8 cellular contexts compared by ENCODE assay signal in genomic region chr10:92590623-92591549, GRCh38. TPM values are rescaled to one million over a fixed set of nuclear protein-coding genes. Genes with fewer than 3 reads are reported as not detected.
DNase-seq lines count a peak whose midpoint lies in the region; ATAC-seq and TF ChIP-seq lines count a peak whose summit lies in the region.

No MANE protein-coding gene starts in this region.

- H3K4ac ChIP-seq in mesenchymal stem cell (ENCODE audit: low read depth in 1 of 2, low read length in 2 of 2) = no peak overlapping the region

- peak overlapping the region; percentile 57 for H4K8ac ChIP-seq in mesenchymal stem cell (ENCODE audit: low read length)

- no peak overlapping the region for H2BK5ac ChIP-seq in mesenchymal stem cell (ENCODE audit: low read depth, low read length, poor library complexity, severe bottlenecking)

- H3K79me2 ChIP-seq in SK-N-SH (ENCODE audit: insufficient read depth) = peaks cover 29% of the 10 kb centered on the region

- TF ChIP-seq RAD21 in SK-N-SH (IDR thresholded peaks at IDR 0.05; ENCODE audit: low read length) = peak; percentile 38

- H3K4me2 ChIP-seq in SK-N-SH (peak overlapping the region; percentile 85), mesenchymal stem cell (ENCODE audit: low read length, poor library complexity, severe bottlenecking) (peak overlapping the region; percentile 66)

- TF ChIP-seq POLR2A in upper lobe of left lung (IDR thresholded peaks at IDR 0.05) = no peak

- H3K9me3 ChIP-seq in SK-N-SH (no peaks in the 10 kb centered on the region), ectodermal cell (ENCODE audit: control insufficient read depth, low read length) (no peaks in the 10 kb centered on the region), mesenchymal stem cell (ENCODE audit: control insufficient read depth, low read length) (no peaks in the 10 kb centered on the region), upper lobe of left lung (no peaks in the 10 kb centered on the region)

- no peak overlapping the region for H3K23ac ChIP-seq in mesenchymal stem cell (ENCODE audit: low read length in 2 of 2)

- H2BK12ac ChIP-seq in mesenchymal stem cell (ENCODE audit: low read length in 2 of 2) = no peak overlapping the region

- no peak overlapping the region for H2BK120ac ChIP-seq in mesenchymal stem cell (ENCODE audit: low read depth, low read length)

- H3K4me3 ChIP-seq in SK-N-SH (ENCODE audit: low read depth in 2 of 2, low read length in 1 of 2) (peak overlapping the region; percentile 75 to 87; a peak in 3 of 4 replicates), ectodermal cell (ENCODE audit: insufficient read depth, low read depth, low read length) (peak overlapping the region; percentile 43), mesenchymal stem cell (ENCODE audit: insufficient read depth in 1 of 2, low read depth in 1 of 2, low read length in 2 of 2) (peak overlapping the region in 1 of 2 experiments; percentile 94), upper lobe of left lung (peak overlapping the region in 3 of 4 donors; percentile 77 to 95 (median 83))

- H3K4me1 ChIP-seq in SK-N-SH (ENCODE audit: control insufficient read depth in 1 of 2, insufficient read depth in 2 of 2, low read depth in 1 of 2, low read length in 1 of 2) (peaks cover 0 to 7% of the 10 kb centered on the region in 2 experiments; a peak in 3 of 4 replicates), ectodermal cell (ENCODE audit: control insufficient read depth, insufficient read depth, low read length) (peaks cover 10% of the 10 kb centered on the region), mesenchymal stem cell (ENCODE audit: control insufficient read depth, insufficient read depth, low read depth, low read length) (peaks cover 3% of the 10 kb centered on the region), upper lobe of left lung (peaks cover 13 to 26% (median 19%) of the 10 kb centered on the region in 4 donors)

- no peaks in the 10 kb centered on the region for H4K20me1 ChIP-seq in SK-N-SH (ENCODE audit: insufficient read depth)

- POLR2A ChIA-PET in SK-N-SH (lab: Yijun Ruan, JAX) = interaction anchor here (0.7 to 1.4 kb wide), 6 partner anchors 17 to 667 kb away, joined by 3 to 7 read pairs (median 4); partner anchors contain the start of genes BTAF1, EXOC6 and IDE

- TF ChIP-seq CTCF in SK-N-SH (IDR thresholded peaks at IDR 0.05) = peak; percentile 47
- TF ChIP-seq CTCF in upper lobe of left lung (IDR thresholded peaks at IDR 0.05) = no peak

- TF ChIP-seq EP300 in SK-N-SH (IDR thresholded peaks at IDR 0.05; ENCODE audit: borderline replicate concordance in 1 of 2, low read depth in 1 of 2, low read length in 1 of 2) (no peak; a peak in 1 of 4 replicates), upper lobe of left lung (IDR thresholded peaks at IDR 0.05) (no peak)

- H3F3A ChIP-seq in SK-N-SH (replicated peaks; ENCODE audit: insufficient read depth) = peaks cover 16% of the 10 kb centered on the region

- no peaks in the 10 kb centered on the region for H3K36me3 ChIP-seq in SK-N-SH (replicated peaks in 1 of 2; ENCODE audit: control insufficient read depth in 1 of 2, insufficient read depth in 2 of 2, low read length in 1 of 2)
- H3K36me3 ChIP-seq in ectodermal cell (ENCODE audit: control insufficient read depth, insufficient read depth, low read length) = no peaks in the 10 kb centered on the region
- no peaks in the 10 kb centered on the region for H3K36me3 ChIP-seq in mesenchymal stem cell (ENCODE audit: control insufficient read depth in 1 of 2, insufficient read depth in 2 of 2, low read depth in 1 of 2, low read length in 2 of 2)
- no peaks in the 10 kb centered on the region for H3K36me3 ChIP-seq in upper lobe of left lung

- 50% methylated on average over 19 of the region's 19 CpGs for WGBS in SK-N-SH (ENCODE audit: low lambda C conversion rate)
- WGBS in ectodermal cell, 2 experiments = 49 to 50% methylated on average over 19 of the region's 19 CpGs
- 38% methylated on average over 18 of the region's 19 CpGs for WGBS in mesenchymal stem cell
- WGBS in upper lobe of left lung, 2 donors = 42 to 54% methylated on average over 19 of the region's 19 CpGs

- H2AFZ ChIP-seq in SK-N-SH (ENCODE audit: low read depth) = peak overlapping the region; percentile 97
- no peak overlapping the region for H2AFZ ChIP-seq in mesenchymal stem cell (ENCODE audit: low read depth, low read length)

- H2AK5ac ChIP-seq in mesenchymal stem cell (ENCODE audit: low read length, severe bottlenecking) = no peak overlapping the region

- H3K27me3 ChIP-seq in SK-N-SH (ENCODE audit: insufficient read depth) (no peaks in the 10 kb centered on the region), ectodermal cell (ENCODE audit: control insufficient read depth, insufficient read depth, low read length, poor library complexity, severe bottlenecking) (no peaks in the 10 kb centered on the region), mesenchymal stem cell (ENCODE audit: control insufficient read depth in 1 of 2, insufficient read depth in 1 of 2, low read length in 2 of 2) (no peaks in the 10 kb centered on the region), upper lobe of left lung (no peaks in the 10 kb centered on the region)

- H3K9me2 ChIP-seq in SK-N-SH = no peaks in the 10 kb centered on the region

- H3K14ac ChIP-seq in mesenchymal stem cell (ENCODE audit: low read length in 2 of 2) = no peak overlapping the region

- H3K9ac ChIP-seq in SK-N-SH (peak overlapping the region; percentile 82), mesenchymal stem cell (ENCODE audit: low read length) (peak overlapping the region; percentile 93)

- peak; percentile 9 for ATAC-seq in GM19438 (IDR thresholded peaks at IDR 0.05; ENCODE audit: low read depth, unreplicated experiment)
- ATAC-seq in upper lobe of left lung (ENCODE audit: low FRiP score in 2 of 2) = peak in 1 of 2 donors; percentile 20

- no peak overlapping the region for H4K91ac ChIP-seq in mesenchymal stem cell (ENCODE audit: low read length)

- CTCF ChIA-PET in SK-N-SH (lab: Yijun Ruan, JAX) = interaction anchor here (0.6 to 2.4 kb wide), 9 partner anchors 14 to 866 kb away, joined by 3 to 28 read pairs (median 3); partner anchors contain the start of genes HHEX and IDE

- peak overlapping the region in 1 of 2 experiments; percentile 3 for H3K18ac ChIP-seq in mesenchymal stem cell (ENCODE audit: low read depth in 1 of 2, low read length in 2 of 2)

- no peak overlapping the region for H2BK15ac ChIP-seq in mesenchymal stem cell (ENCODE audit: low read depth, poor library complexity, severe bottlenecking)

- H3K27ac ChIP-seq in SK-N-SH (ENCODE audit: low read depth in 2 of 2, low read length in 1 of 2) (peak overlapping the region; percentile 86 to 88), ectodermal cell (ENCODE audit: insufficient read depth, low read depth, low read length, poor library complexity, severe bottlenecking) (peak overlapping the region; percentile 72), mesenchymal stem cell (ENCODE audit: low read length, poor library complexity, severe bottlenecking) (peak overlapping the region; percentile 73), upper lobe of left lung (peak overlapping the region; percentile 90 to 95 (median 92))

- DNase-seq in Daoy (ENCODE audit: low read depth) (peak; percentile 17), HUDEP-2 (lab: John Stamatoyannopoulos, UW; ENCODE audit: unreplicated experiment in 76 of 76) (peak in 65 of 76 experiments; percentile 7 to 71 (median 44)), SK-N-SH (peak; percentile 59), mesenchymal stem cell (peak; percentile 82), upper lobe of left lung (peak in 1 of 2 donors; percentile 23), NCI-H2081 treated with DMSO at 0.1 percent for 48 hours (lab: John Stamatoyannopoulos, UW) (no peak)

- H3K79me1 ChIP-seq in mesenchymal stem cell (replicated peaks; ENCODE audit: low read length, poor library complexity, severe bottlenecking) = peaks cover 3% of the 10 kb centered on the region

TF ChIP-seq in SK-N-SH, 30 proteins besides CTCF, POLR2A, EP300 and RAD21:
- TF ChIP-seq GATA2 (CRISPR knock-in tag; IDR thresholded peaks at IDR 0.05) (no peak), SMC3 (IDR thresholded peaks at IDR 0.05; ENCODE audit: low read depth, low read length) (peak; percentile 20; the same call in 1 of the 2 replicates)

RNA-seq across cellular contexts. Expression of gene KIF11, which starts 2.0 kb away (rescaled TPM):
- total RNA-seq in Daoy (2014; rRNA removed; shearing (Covaris generic)) = 53.8 and 63.8 TPM in 2 replicates
- polyA plus RNA-seq in SK-N-SH (2012; rRNA removed) = 3.8 and 4.0 TPM in 2 replicates
- polyA plus RNA-seq in SK-N-SH (2012; cell fraction: cytosol; rRNA removed) = 7.0 and 7.9 TPM in 2 replicates
- polyA plus RNA-seq in SK-N-SH (2012; cell fraction: nucleus; rRNA removed) = 1.8 and 3.7 TPM in 2 replicates
- polyA plus RNA-seq in ectodermal cell (2013, experiment 1 of 4) = 61.4 TPM
- 63.4 TPM for polyA plus RNA-seq in ectodermal cell (2013, experiment 2 of 4)
- polyA plus RNA-seq in ectodermal cell (2013, experiment 3 of 4) = 56.2 TPM
- polyA plus RNA-seq in ectodermal cell (2013, experiment 4 of 4) = 55.2 TPM
- polyA plus RNA-seq in mesenchymal stem cell (2013, experiment 1 of 2) = 4.4 TPM
- polyA plus RNA-seq in mesenchymal stem cell (2013, experiment 2 of 2) = 4.7 TPM
- 1 to 10 TPM in 4 of 6 donors, under 1 TPM in 2; under 0.01 to 2.4 (median 1.6) TPM for total RNA-seq in upper lobe of left lung

RNA-seq across cellular contexts. Expression of gene IDE, which starts 17.0 kb away (rescaled TPM):
- total RNA-seq in Daoy (2014; rRNA removed; shearing (Covaris generic)) = 31.7 and 33.0 TPM in 2 replicates
- 9.3 and 11.7 TPM in 2 replicates for polyA plus RNA-seq in SK-N-SH (2012; rRNA removed)
- 10.5 and 11.6 TPM in 2 replicates for polyA plus RNA-seq in SK-N-SH (2012; cell fraction: cytosol; rRNA removed)
- 9.6 and 20.4 TPM in 2 replicates for polyA plus RNA-seq in SK-N-SH (2012; cell fraction: nucleus; rRNA removed)
- polyA plus RNA-seq in ectodermal cell (2013, experiment 1 of 4) = 38.7 TPM
- 37.8 TPM for polyA plus RNA-seq in ectodermal cell (2013, experiment 2 of 4)
- polyA plus RNA-seq in ectodermal cell (2013, experiment 3 of 4) = 27.3 TPM
- polyA plus RNA-seq in ectodermal cell (2013, experiment 4 of 4) = 30.2 TPM
- polyA plus RNA-seq in mesenchymal stem cell (2013, experiment 1 of 2) = 18.5 TPM
- polyA plus RNA-seq in mesenchymal stem cell (2013, experiment 2 of 2) = 18.4 TPM
- total RNA-seq in upper lobe of left lung = 10 to 100 TPM; 12.4 to 38.4 (median 27.1) TPM

Comparison
In these comparisons a context has a peak if more than half of its experiments do, and no peak if none do; other contexts are left out.
1. RNA of gene KIF11, which starts 2.0 kb away (total RNA-seq): 53.8 to 63.8 TPM in Daoy; under 0.01 to 2.4 TPM in upper lobe of left lung; every median in the first group is over 10 times any median in the second.
2. Peak in every context shown above with its lines, with median percentiles within 50 percentile points of each other: H3K27ac ChIP-seq.